24 cellular contexts compared by ENCODE assay signal in the genomic region with DNA sequence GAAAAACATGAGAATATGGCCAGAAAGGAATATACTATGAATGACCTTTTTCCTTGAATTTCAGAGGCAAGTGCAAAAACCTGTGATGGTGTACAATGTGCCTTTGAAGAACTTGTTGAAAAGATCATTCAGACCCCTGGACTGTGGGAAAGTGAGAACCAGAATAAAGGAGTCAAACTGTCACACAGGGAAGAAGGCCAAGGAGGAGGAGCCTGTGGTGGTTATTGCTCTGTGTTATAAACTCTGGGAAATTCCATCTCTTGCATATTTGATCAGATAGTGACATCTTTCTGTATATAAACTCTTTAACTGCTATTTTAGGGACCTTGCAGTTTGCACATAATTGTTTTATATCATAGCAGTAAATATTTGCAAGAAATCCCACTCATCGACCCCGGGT. TPM values are rescaled to one million over a fixed set of nuclear protein-coding genes. Genes with fewer than 3 reads are reported as not detected.
DNase-seq lines count a peak whose midpoint lies in the region; ATAC-seq, FAIRE-seq and TF ChIP-seq lines count a peak whose summit lies in the region.
"Had no signal": no experiment of that assay in that cellular context is flagged by ENCODE, and none has a peak within 500 bp of the region (broad histone marks: within the 10 kb centered on the region; RNA-seq: fewer than 3 reads in every experiment).

No MANE protein-coding gene starts in this region.

- H3K4me1 ChIP-seq in CD8-positive, alpha-beta T cell (ENCODE audit: insufficient read depth, low read length), result peaks cover 18% of the 10 kb centered on the region
- no peaks in the 10 kb centered on the region for H3K4me1 ChIP-seq in OCI-LY7 (ENCODE audit: insufficient read depth, low read length, poor library complexity, severe bottlenecking)
- H3K4me1 ChIP-seq in K562 (replicated peaks in 1 of 2; ENCODE audit: control insufficient read depth in 2 of 2, insufficient read depth in 2 of 2, low read length in 2 of 2), result peaks cover 0 to 2% of the 10 kb centered on the region in 2 experiments; a peak in 2 of 5 replicates
- H3K4me1 ChIP-seq in ascending aorta, result no peaks in the 10 kb centered on the region
- H3K4me1 ChIP-seq: breast epithelium, colonic mucosa, tibial nerve had no signal

- H3K9ac ChIP-seq in K562 (ENCODE audit: insufficient read depth in 1 of 2, low read depth in 2 of 2, low read length in 2 of 2), result no peak overlapping the region

- H3K27me3 Mint-ChIP-seq in CD8-positive, alpha-beta T cell (ENCODE audit: low read depth), result no peaks in the 10 kb centered on the region
- no peaks in the 10 kb centered on the region for H3K27me3 Mint-ChIP-seq in natural killer cell (ENCODE audit: low read depth in 2 of 2)
- H3K27me3 Mint-ChIP-seq: activated CD4-positive, alpha-beta T cell treated with anti-CD3 and anti-CD28 coated beads, Interleukin-2, amount 10 ng/mL, durations not matched to agents 7 days and 5 days had no signal

- H4K20me1 ChIP-seq in OCI-LY7 (ENCODE audit: insufficient read depth, low read length) (no peaks in the 10 kb centered on the region; the same call in 1 of the 2 replicates), K562 (replicated peaks; ENCODE audit: control insufficient read depth, insufficient read depth, low read length) (no peaks in the 10 kb centered on the region)

- no peak for TF ChIP-seq CTCF in CD8-positive, alpha-beta T cell (IDR thresholded peaks at IDR 0.05)
- TF ChIP-seq CTCF in OCI-LY7 (conservative IDR thresholded peaks at IDR 0.05; ENCODE audit: low read length), result no peak
- no peak for TF ChIP-seq CTCF in K562 (IDR thresholded peaks at IDR 0.05 in 2 of 3, conservative IDR thresholded peaks at IDR 0.05 in 1 of 3; ENCODE audit: insufficient read depth in 2 of 3, low read depth in 1 of 3, low read length in 3 of 3)
- TF ChIP-seq CTCF in natural killer cell (IDR thresholded peaks at IDR 0.05), result no peak
- TF ChIP-seq CTCF in ascending aorta (IDR thresholded peaks at IDR 0.05), result no peak

- no peak for TF ChIP-seq RAD21 in K562 (CRISPR knock-in tag; conservative IDR thresholded peaks at IDR 0.05 in 1 of 2, IDR thresholded peaks at IDR 0.05 in 1 of 2)

- H3K4me1 Mint-ChIP-seq in CD8-positive, alpha-beta T cell (ENCODE audit: low read depth), result peaks cover 40% of the 10 kb centered on the region
- H3K4me1 Mint-ChIP-seq in natural killer cell, result peaks cover 25 to 34% of the 10 kb centered on the region in 2 donors
- H3K4me1 Mint-ChIP-seq: GM23338 had no signal

- H3K27ac Mint-ChIP-seq in CD8-positive, alpha-beta T cell, result peak overlapping the region; percentile 58
- peak overlapping the region; percentile 81 to 88 for H3K27ac Mint-ChIP-seq in natural killer cell
- H3K27ac Mint-ChIP-seq: activated CD4-positive, alpha-beta T cell treated with anti-CD3 and anti-CD28 coated beads, Interleukin-2, amount 10 ng/mL, durations not matched to agents 7 days and 5 days; activated T-helper 2 cell treated with anti-CD3 and anti-CD28 coated beads, Interferon-gamma antibody, Interleukin-2, Interleukin-4, amounts not matched to agents 10 μg/mL and 5 μg/mL and 100 μg/mL, durations not matched to agents 14 hours and 24 hours and 36 hours; GM23338; HFFc6 had no signal

- FAIRE-seq in K562 (lab: Jason Lieb, UNC), result no peak

- TSS peak; percentile 39 for BruUV-seq in OCI-LY7 (replicated peaks; lab: Mats Ljungman, UMichigan)
- TSS peak; percentile 12 for BruUV-seq in K562 (replicated peaks; lab: Mats Ljungman, UMichigan)

- H3K4me3 Mint-ChIP-seq in CD8-positive, alpha-beta T cell, result no peak overlapping the region
- no peak overlapping the region for H3K4me3 Mint-ChIP-seq in natural killer cell
- H3K4me3 Mint-ChIP-seq: activated CD4-positive, alpha-beta T cell treated with anti-CD3 and anti-CD28 coated beads, Interleukin-2, amount 10 ng/mL, durations not matched to agents 7 days and 5 days; GM23338; HFFc6; neural crest cell had no signal

- H3K36me3 Mint-ChIP-seq in CD8-positive, alpha-beta T cell, result peaks cover 26% of the 10 kb centered on the region
- no peaks in the 10 kb centered on the region for H3K36me3 Mint-ChIP-seq in natural killer cell

- H3K36me3 ChIP-seq in CD8-positive, alpha-beta T cell (ENCODE audit: insufficient read depth, low read length), result peaks cover 11% of the 10 kb centered on the region
- peaks cover 66% of the 10 kb centered on the region for H3K36me3 ChIP-seq in OCI-LY7 (ENCODE audit: insufficient read depth, low read length)
- H3K36me3 ChIP-seq in K562 (ENCODE audit: control insufficient read depth, insufficient read depth, low read length), result peaks cover 73% of the 10 kb centered on the region
- H3K36me3 ChIP-seq in ascending aorta, result peaks cover 28 to 54% of the 10 kb centered on the region in 2 donors
- H3K36me3 ChIP-seq: breast epithelium, colonic mucosa had no signal

- WGBS in K562 (ENCODE audit: insufficient coverage, low coverage, missing lambda C conversion rate), result 100% methylated on average over 2 of the region's 2 CpGs

- H3K27ac ChIP-seq in CD8-positive, alpha-beta T cell (ENCODE audit: low read depth, low read length), result no peak overlapping the region
- H3K27ac ChIP-seq in OCI-LY7 (ENCODE audit: low read depth, low read length, poor library complexity, severe bottlenecking), result no peak overlapping the region
- no peak overlapping the region for H3K27ac ChIP-seq in K562 (ENCODE audit: extremely low read depth, low read depth, low read length)
- H3K27ac ChIP-seq in ascending aorta, result no peak overlapping the region
- H3K27ac ChIP-seq: colonic mucosa, tibial nerve had no signal

- in situ Hi-C loops in K562 (cut with MboI), result no loop called here

- no peak for DNase-seq in CD8-positive, alpha-beta T cell
- DNase-seq in OCI-LY7 (ENCODE audit: low spot score), result no peak
- DNase-seq in K562 (ENCODE audit: extremely low read depth in 1 of 4, low spot score in 3 of 4), result no peak
- no peak for DNase-seq in natural killer cell
- no peak for DNase-seq in T-helper 1 cell
- DNase-seq in T-helper 2 cell, result no peak
- no peak for DNase-seq in MV-4-11 (lab: John Stamatoyannopoulos, UW)
- DNase-seq in ascending aorta (ENCODE audit: low spot score in 2 of 2), result no peak
- DNase-seq: activated CD4-positive, alpha-beta T cell treated with anti-CD3 and anti-CD28 coated beads, Interleukin-2, amount 10 ng/mL, durations not matched to agents 7 days and 5 days; C1 segment of cervical spinal cord; colonic mucosa; DMS 273 treated with DMSO at 0.1 percent for 48 hours; effector memory CD4-positive, alpha-beta T cell; foreskin melanocyte; HFFc6; hippocampal formation; NCI-H1694; NCI-H524 had no signal

- H2AFZ ChIP-seq in OCI-LY7 (ENCODE audit: low read length), result no peak overlapping the region
- no peak overlapping the region for H2AFZ ChIP-seq in K562 (ENCODE audit: low read depth, low read length)
- H2AFZ ChIP-seq: GM23338 had no signal

- intact Hi-C loops in CD8-positive, alpha-beta T cell (cut with DNase I, micrococcal nuclease), result no loop called here
- intact Hi-C loops in OCI-LY7 (cut with micrococcal nuclease; ENCODE audit: unreplicated experiment) (no loop called here), K562 (cut with micrococcal nuclease) (no loop called here), natural killer cell (cut with micrococcal nuclease) (no loop called here), ascending aorta (cut with DNase I) (no loop called here)

- ATAC-seq in CD8-positive, alpha-beta T cell, result no peak
- ATAC-seq in K562, result no peak
- ATAC-seq in natural killer cell, result no peak
- ATAC-seq: esophagus mucosa, GM23338 had no signal

- H3K4me2 ChIP-seq in OCI-LY7 (ENCODE audit: low read length) (no peak overlapping the region), K562 (ENCODE audit: insufficient read depth, low read length) (no peak overlapping the region)
- H3K4me2 ChIP-seq: GM23338 had no signal

- H3K9me1 ChIP-seq in K562 (ENCODE audit: control insufficient read depth, insufficient read depth, low read length), result no peaks in the 10 kb centered on the region

- no peak for TF ChIP-seq EP300 in K562 (IDR thresholded peaks at IDR 0.05; ENCODE audit: low read length)

- H3K9me2 ChIP-seq in OCI-LY7 (ENCODE audit: insufficient read depth, low read length), result no peaks in the 10 kb centered on the region

- H3K79me2 ChIP-seq in OCI-LY7 (ENCODE audit: insufficient read depth, low read depth, low read length) (no peaks in the 10 kb centered on the region; the same call in 1 of the 2 replicates), K562 (ENCODE audit: control insufficient read depth, insufficient read depth, low read length) (peaks cover 1% of the 10 kb centered on the region; the same call in 1 of the 3 replicates)

- no peaks in the 10 kb centered on the region for H3K9me3 Mint-ChIP-seq in CD8-positive, alpha-beta T cell
- H3K9me3 Mint-ChIP-seq in natural killer cell, result no peaks in the 10 kb centered on the region
- H3K9me3 Mint-ChIP-seq: activated CD4-positive, alpha-beta T cell treated with anti-CD3 and anti-CD28 coated beads, Interleukin-2, amount 10 ng/mL, durations not matched to agents 7 days and 5 days; activated T-helper 2 cell treated with anti-CD3 and anti-CD28 coated beads, Interferon-gamma antibody, Interleukin-2, Interleukin-4, amounts not matched to agents 10 μg/mL and 5 μg/mL and 100 μg/mL, durations not matched to agents 14 hours and 24 hours and 36 hours; GM23338; HFFc6; neural crest cell had no signal

- POLR2A ChIA-PET in CD8-positive, alpha-beta T cell (lab: Charles Lee), result no interaction called here
- POLR2A ChIA-PET in OCI-LY7 (lab: Charles Lee) (no interaction called here), K562 (lab: Yijun Ruan, JAX) (no interaction called here)

- CTCF ChIA-PET in CD8-positive, alpha-beta T cell (lab: Charles Lee), result no interaction called here
- CTCF ChIA-PET in OCI-LY7 (lab: Charles Lee; ENCODE audit: unreplicated experiment) (no interaction called here), K562 (lab: Yijun Ruan, JAX; ENCODE audit: low intra/inter-chr PET ratio) (no interaction called here)

- H3K27me3 ChIP-seq in CD8-positive, alpha-beta T cell (ENCODE audit: insufficient read depth, low read length), result no peaks in the 10 kb centered on the region
- no peaks in the 10 kb centered on the region for H3K27me3 ChIP-seq in K562 (ENCODE audit: control insufficient read depth in 2 of 2, insufficient read depth in 2 of 2, low read length in 2 of 2)
- no peaks in the 10 kb centered on the region for H3K27me3 ChIP-seq in ascending aorta
- H3K27me3 ChIP-seq: breast epithelium, colonic mucosa, tibial nerve had no signal

- H3K9me3 ChIP-seq in CD8-positive, alpha-beta T cell (ENCODE audit: low read length), result no peaks in the 10 kb centered on the region
- no peaks in the 10 kb centered on the region for H3K9me3 ChIP-seq in OCI-LY7 (ENCODE audit: low read length)
- H3K9me3 ChIP-seq in K562 (replicated peaks; ENCODE audit: control insufficient read depth, insufficient read depth, low read depth, low read length), result no peaks in the 10 kb centered on the region
- no peaks in the 10 kb centered on the region for H3K9me3 ChIP-seq in ascending aorta
- H3K9me3 ChIP-seq: breast epithelium, colonic mucosa, tibial nerve had no signal

- no peak overlapping the region for H3K4me3 ChIP-seq in CD8-positive, alpha-beta T cell (ENCODE audit: low read depth, low read length)
- H3K4me3 ChIP-seq in OCI-LY7 (ENCODE audit: low read depth, low read length, poor library complexity, severe bottlenecking) (no peak overlapping the region), K562 (no peak overlapping the region), ascending aorta (no peak overlapping the region)
- H3K4me3 ChIP-seq: breast epithelium, colonic mucosa, GM23338, tibial nerve had no signal

- no peak for TF ChIP-seq POLR2A in K562 (conservative IDR thresholded peaks at IDR 0.05)

RNA-seq across cellular contexts. Expression of a gene that starts 33.7 kb away (rescaled TPM):
- 100 to 1,000 TPM; 130 to 146 TPM for total RNA-seq in CD8-positive, alpha-beta T cell
- total RNA-seq in OCI-LY7 (2014; rRNA removed; shearing (Covaris generic)), result 8.1 and 12.2 TPM in 2 replicates
- total RNA-seq in OCI-LY7 (2022), result 36.2 and 37.3 TPM in 2 replicates
- total RNA-seq in K562 (2011; cell fraction: chromatin; rRNA removed; ENCODE audit: low replicate concordance), result 28.2 and 92.9 TPM in 2 replicates
- total RNA-seq in K562 (2011; cell fraction: nucleolus; rRNA removed), result 12.0 and 14.6 TPM in 2 replicates
- total RNA-seq in K562 (2011; cell fraction: nucleoplasm; rRNA removed), result 50.4 and 96.9 TPM in 2 replicates
- total RNA-seq in K562 (2014; rRNA removed), result 10.5 and 11.2 TPM in 2 replicates
- 35.9 and 42.1 TPM in 2 replicates for total RNA-seq in K562 (2014; rRNA removed; fragmentation: Illumina TruSeq; extraction: Trizol)
- total RNA-seq in K562 (2015; rRNA removed; fragmentation: Illumina TruSeq; extraction: Trizol), result 23.5 and 30.0 TPM in 2 replicates
- 32.5 and 37.4 TPM in 2 replicates for total RNA-seq in K562 (2021)
- 29.5 and 41.0 TPM in 2 replicates for polyA plus RNA-seq in K562 (2011; rRNA removed)
- 4.5 and 9.8 TPM in 2 replicates for polyA plus RNA-seq in K562 (2011; cell fraction: cytosol; rRNA removed)
- 14.9 and 40.7 TPM in 2 replicates for polyA plus RNA-seq in K562 (2011; cell fraction: nucleus; rRNA removed)
- polyA plus RNA-seq in K562 (2012), result 23.9 and 29.4 TPM in 2 replicates
- 19.6 and 21.4 TPM in 2 replicates for polyA plus RNA-seq in K562 (2014; fragmentation: Illumina TruSeq; extraction: Trizol)
- polyA plus RNA-seq in K562 (2014; fragmentation: Nextera tagmentation; extraction: Ambion mirVana), result 10 to 100 TPM; 38.6 to 46.3 TPM
- 21.8 and 22.7 TPM in 2 replicates for polyA plus RNA-seq in K562 (2014; rRNA removed)
- 27.8 and 27.9 TPM in 2 replicates for polyA minus RNA-seq in K562 (2011; rRNA and poly(A)+ RNA removed)
- polyA minus RNA-seq in K562 (2011; cell fraction: cytosol; rRNA and poly(A)+ RNA removed), result 6.9 and 13.0 TPM in 2 replicates
- polyA minus RNA-seq in K562 (2011; cell fraction: nucleus; rRNA and poly(A)+ RNA removed), result 19.4 and 34.5 TPM in 2 replicates
- 100 to 1,000 TPM; 122 to 132 (median 122) TPM for total RNA-seq in natural killer cell
- 8.3 TPM for total RNA-seq in ascending aorta
